8 cellular contexts compared by ENCODE assay signal in the genomic region with DNA sequence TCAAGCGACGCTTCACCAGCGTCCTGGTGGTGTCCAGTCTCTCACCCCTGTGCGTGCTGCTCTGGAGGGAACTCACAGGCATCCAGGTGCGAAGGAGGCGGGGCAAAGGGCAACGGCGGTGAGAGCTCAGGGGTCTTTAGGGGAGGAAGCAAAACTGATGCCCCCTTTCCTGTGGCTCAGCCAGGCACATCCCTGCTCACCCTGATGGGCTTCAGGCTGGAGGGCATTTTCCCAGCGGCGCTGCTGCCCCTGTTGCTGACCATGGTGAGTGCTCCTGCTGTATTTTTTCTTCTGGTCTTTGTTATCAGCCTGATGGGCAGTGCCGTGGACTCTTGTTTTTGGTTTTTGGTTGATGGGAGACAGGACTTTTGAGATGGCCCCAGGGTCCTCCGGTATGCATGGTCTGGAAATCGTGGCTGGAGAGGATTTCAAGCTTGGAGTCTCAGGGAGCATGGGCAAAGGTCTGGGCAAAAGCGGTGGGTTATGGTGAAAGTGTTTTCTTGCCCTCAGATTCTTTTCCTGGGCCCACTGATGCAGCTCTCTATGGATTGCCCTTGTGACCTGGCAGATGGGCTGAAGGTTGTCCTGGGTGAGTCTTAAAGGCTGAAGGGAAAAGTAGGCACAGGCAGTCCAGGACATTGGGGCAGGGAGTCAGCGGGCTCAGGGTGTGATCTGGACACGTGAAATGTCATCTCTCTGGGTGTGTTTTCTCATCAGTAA. TPM values are rescaled to one million over a fixed set of nuclear protein-coding genes. Genes with fewer than 3 reads are reported as not detected.
DNase-seq lines count a peak whose midpoint lies in the region; ATAC-seq and TF ChIP-seq lines count a peak whose summit lies in the region.

No MANE protein-coding gene starts in this region.

- no peak for DNase-seq in activated T-cell treated with anti-CD3 and anti-CD28 coated beads, Interleukin-2, amount 50 U/mL, for 24 hours
- DNase-seq in activated T-cell treated with anti-CD3 and anti-CD28 coated beads, Interleukin-2, amount 50 U/mL, for 48 hours, result no peak
- peak; percentile 20 for DNase-seq in activated naive CD8-positive, alpha-beta T cell treated with anti-CD3 and anti-CD28 coated beads, Interleukin-2, amount 10 ng/mL, durations not matched to agents 7 days and 5 days
- DNase-seq in left lobe of liver (ENCODE audit: low spot score), result peak; percentile 47

- peaks cover 46% of the 10 kb centered on the region for H3K36me3 ChIP-seq in thymus (ENCODE audit: control insufficient read depth, insufficient read depth)

- no peaks in the 10 kb centered on the region for H3K27me3 ChIP-seq in thymus (ENCODE audit: control insufficient read depth, insufficient read depth)

- H3K4me1 Mint-ChIP-seq in activated T-cell treated with anti-CD3 and anti-CD28 coated beads, Interleukin-2, amount 50 U/mL, for 24 hours (ENCODE audit: low read depth), result peaks cover 51% of the 10 kb centered on the region
- H3K4me1 Mint-ChIP-seq in activated naive CD8-positive, alpha-beta T cell treated with anti-CD3 and anti-CD28 coated beads, Interleukin-2, amount 10 ng/mL, durations not matched to agents 7 days and 5 days, result peaks cover 40% of the 10 kb centered on the region

- H3K4me3 ChIP-seq in thymus (ENCODE audit: low read length), result peak overlapping the region; percentile 78

- peak overlapping the region; percentile 84 for H3K4me3 Mint-ChIP-seq in activated T-cell treated with anti-CD3 and anti-CD28 coated beads, Interleukin-2, amount 50 U/mL, for 24 hours
- H3K4me3 Mint-ChIP-seq in activated naive CD8-positive, alpha-beta T cell treated with anti-CD3 and anti-CD28 coated beads, Interleukin-2, amount 10 ng/mL, durations not matched to agents 7 days and 5 days, result peak overlapping the region; percentile 98

- H3K27me3 Mint-ChIP-seq in activated T-cell treated with anti-CD3 and anti-CD28 coated beads, Interleukin-2, amount 50 U/mL, for 24 hours, result no peaks in the 10 kb centered on the region
- no peaks in the 10 kb centered on the region for H3K27me3 Mint-ChIP-seq in activated naive CD8-positive, alpha-beta T cell treated with anti-CD3 and anti-CD28 coated beads, Interleukin-2, amount 10 ng/mL, durations not matched to agents 7 days and 5 days

- TF ChIP-seq POLR2A in GM18505 (IDR thresholded peaks at IDR 0.05; ENCODE audit: borderline replicate concordance, extremely low read depth, insufficient read depth, insufficient read length), result no peak

- WGBS in thymus, result 22% methylated on average over 16 of the region's 16 CpGs

- H3K36me3 Mint-ChIP-seq in activated T-cell treated with anti-CD3 and anti-CD28 coated beads, Interleukin-2, amount 50 U/mL, for 24 hours (ENCODE audit: low read depth), result peaks cover 78% of the 10 kb centered on the region
- peaks cover 16% of the 10 kb centered on the region for H3K36me3 Mint-ChIP-seq in activated naive CD8-positive, alpha-beta T cell treated with anti-CD3 and anti-CD28 coated beads, Interleukin-2, amount 10 ng/mL, durations not matched to agents 7 days and 5 days

- no peak for ATAC-seq in activated naive CD8-positive, alpha-beta T cell treated with anti-CD3 and anti-CD28 coated beads, Interleukin-2, amount 10 ng/mL, durations not matched to agents 7 days and 5 days (ENCODE audit: low read depth)
- peak; percentile 9 for ATAC-seq in left lobe of liver
- no peak for ATAC-seq in GM18505 (IDR thresholded peaks at IDR 0.05; ENCODE audit: unreplicated experiment)
- ATAC-seq in HG03432 (IDR thresholded peaks at IDR 0.05; ENCODE audit: unreplicated experiment), result no peak
- no peak for ATAC-seq in HG02938 (IDR thresholded peaks at IDR 0.05; ENCODE audit: unreplicated experiment)

- no peaks in the 10 kb centered on the region for H3K9me3 Mint-ChIP-seq in activated T-cell treated with anti-CD3 and anti-CD28 coated beads, Interleukin-2, amount 50 U/mL, for 24 hours
- no peaks in the 10 kb centered on the region for H3K9me3 Mint-ChIP-seq in activated naive CD8-positive, alpha-beta T cell treated with anti-CD3 and anti-CD28 coated beads, Interleukin-2, amount 10 ng/mL, durations not matched to agents 7 days and 5 days

- H3K4me1 ChIP-seq in thymus (ENCODE audit: control insufficient read depth, insufficient read depth, low read length), result peaks cover 7% of the 10 kb centered on the region

- no peaks in the 10 kb centered on the region for H3K9me3 ChIP-seq in thymus (ENCODE audit: control insufficient read depth)

- H3K27ac Mint-ChIP-seq in activated T-cell treated with anti-CD3 and anti-CD28 coated beads, Interleukin-2, amount 50 U/mL, for 24 hours, result peak overlapping the region; percentile 97
- peak overlapping the region; percentile 98 for H3K27ac Mint-ChIP-seq in activated naive CD8-positive, alpha-beta T cell treated with anti-CD3 and anti-CD28 coated beads, Interleukin-2, amount 10 ng/mL, durations not matched to agents 7 days and 5 days

- POLR2A ChIA-PET in activated naive CD8-positive, alpha-beta T cell treated with anti-CD3 and anti-CD28 coated beads, Interleukin-2, amount 10 ng/mL, durations not matched to agents 7 days and 5 days (lab: Charles Lee), result interaction anchor here (0.8 to 4.4 kb wide), 12 partner anchors 8 to 585 kb away, joined by 3 to 90 read pairs (median 6); partner anchors contain the start of genes PC, RBM4 and RBM4B

- H3K27ac ChIP-seq in thymus (ENCODE audit: low read depth), result peak overlapping the region; percentile 99

RNA-seq across cellular contexts. Expression of gene RCE1, which starts 0.7 kb away (rescaled TPM):
- total RNA-seq in activated naive CD8-positive, alpha-beta T cell treated with anti-CD3 and anti-CD28 coated beads, Interleukin-2, amount 10 ng/mL, durations not matched to agents 7 days and 5 days, result 10 to 100 TPM; 23.0 to 27.2 TPM
- total RNA-seq in left lobe of liver, result 3.2 TPM
- 23.3 TPM for polyA plus RNA-seq in thymus

RNA-seq across cellular contexts. Expression of gene LRFN4, which starts 12.9 kb away (rescaled TPM):
- total RNA-seq in activated naive CD8-positive, alpha-beta T cell treated with anti-CD3 and anti-CD28 coated beads, Interleukin-2, amount 10 ng/mL, durations not matched to agents 7 days and 5 days, result 10 to 100 TPM; 16.4 to 17.0 TPM
- total RNA-seq in left lobe of liver, result 1.1 TPM
- polyA plus RNA-seq in thymus, result 20.1 TPM

Comparison
In these comparisons a context has a peak if more than half of its experiments do, and no peak if none do; other contexts are left out.
1. DNase-seq: peak in activated naive CD8-positive, alpha-beta T cell treated with anti-CD3 and anti-CD28 coated beads, Interleukin-2, amount 10 ng/mL, durations not matched to agents 7 days and 5 days (single experiment) and left lobe of liver (single experiment); none in activated T-cell treated with anti-CD3 and anti-CD28 coated beads, Interleukin-2, amount 50 U/mL, for 24 hours (single experiment) and activated T-cell treated with anti-CD3 and anti-CD28 coated beads, Interleukin-2, amount 50 U/mL, for 48 hours (0 of 2).